Comparison of ENCODE assay signal across 10 cellular contexts in genomic region chr1:41898191-41898713, GRCh38. TPM values are rescaled to one million over a fixed set of nuclear protein-coding genes. Genes with fewer than 3 reads are reported as not detected.
DNase-seq lines count a peak whose midpoint lies in the region; ATAC-seq lines count a peak whose summit lies in the region.
"Had no signal": no experiment of that assay in that cellular context is flagged by ENCODE, and none has a peak within 500 bp of the region (broad histone marks: within the 10 kb centered on the region; RNA-seq: fewer than 3 reads in every experiment).

No MANE protein-coding gene starts in this region.

- peak overlapping the region; percentile 7 to 87 (median 56) for H3K4me3 Mint-ChIP-seq in CD4-positive, CD25-positive, alpha-beta regulatory T cell
- peak overlapping the region; percentile 56 to 75 (median 67) for H3K4me3 Mint-ChIP-seq in T-cell
- peak overlapping the region; percentile 36 for H3K4me3 Mint-ChIP-seq in activated naive CD8-positive, alpha-beta T cell
- peak overlapping the region; percentile 62 for H3K4me3 Mint-ChIP-seq in natural killer cell treated with Interleukin-12 subunit alpha and Interleukin-12 subunit beta and Interleukin-15 and Interleukin-18, amount 100 ng/mL, for 72 hours
- H3K4me3 Mint-ChIP-seq: neural crest cell had no signal

- H3K9me3 Mint-ChIP-seq in CD4-positive, CD25-positive, alpha-beta regulatory T cell = no peaks in the 10 kb centered on the region
- H3K9me3 Mint-ChIP-seq in T-cell = no peaks in the 10 kb centered on the region
- no peaks in the 10 kb centered on the region for H3K9me3 Mint-ChIP-seq in activated naive CD8-positive, alpha-beta T cell (ENCODE audit: low read depth)
- peaks cover 4% of the 10 kb centered on the region for H3K9me3 Mint-ChIP-seq in natural killer cell treated with Interleukin-12 subunit alpha and Interleukin-12 subunit beta and Interleukin-15 and Interleukin-18, amount 100 ng/mL, for 72 hours
- H3K9me3 Mint-ChIP-seq: neural crest cell had no signal

- peak overlapping the region; percentile 77 for H3K4me3 ChIP-seq in CD4-positive, CD25-positive, alpha-beta regulatory T cell (ENCODE audit: low read depth, low read length)

- H3K27ac ChIP-seq in CD4-positive, CD25-positive, alpha-beta regulatory T cell (ENCODE audit: insufficient read depth, low read length, poor library complexity, severe bottlenecking) = peak overlapping the region; percentile 77
- H3K27ac ChIP-seq: VCaP had no signal

- no peaks in the 10 kb centered on the region for H3K27me3 Mint-ChIP-seq in CD4-positive, CD25-positive, alpha-beta regulatory T cell
- no peaks in the 10 kb centered on the region for H3K27me3 Mint-ChIP-seq in T-cell
- H3K27me3 Mint-ChIP-seq in activated naive CD8-positive, alpha-beta T cell = no peaks in the 10 kb centered on the region
- no peaks in the 10 kb centered on the region for H3K27me3 Mint-ChIP-seq in natural killer cell treated with Interleukin-12 subunit alpha and Interleukin-12 subunit beta and Interleukin-15 and Interleukin-18, amount 100 ng/mL, for 72 hours

- H3K9me3 ChIP-seq in CD4-positive, CD25-positive, alpha-beta regulatory T cell (ENCODE audit: control insufficient read depth in 2 of 2, low read length in 2 of 2) = no peaks in the 10 kb centered on the region

- DNase-seq in CD4-positive, CD25-positive, alpha-beta regulatory T cell = peak; percentile 44 to 97 (median 83)
- DNase-seq in T-cell (peak; percentile 55 to 92 (median 84)), NCI-H2107 (lab: John Stamatoyannopoulos, UW) (no peak), SK-N-DZ (ENCODE audit: low spot score) (no peak)
- DNase-seq in natural killer cell treated with Interleukin-12 subunit alpha and Interleukin-12 subunit beta and Interleukin-15 and Interleukin-18, amount 100 ng/mL, for 72 hours (ENCODE audit: low spot score) = peak; percentile 87

- CTCF ChIA-PET in T-cell (lab: Charles Lee) = interaction anchor here in 1 of 2 donors (1.0 to 2.9 kb wide), 3 partner anchors 15 to 325 kb away, joined by 3 to 9 read pairs (median 4); no protein-coding TSS in a partner anchor

- no peaks in the 10 kb centered on the region for H3K36me3 ChIP-seq in CD4-positive, CD25-positive, alpha-beta regulatory T cell (ENCODE audit: control insufficient read depth, insufficient read depth, low read length)

- POLR2A ChIA-PET in T-cell (lab: Charles Lee) = no interaction called here

- peak overlapping the region; percentile 95 to 99 (median 98) for H3K27ac Mint-ChIP-seq in CD4-positive, CD25-positive, alpha-beta regulatory T cell
- H3K27ac Mint-ChIP-seq in T-cell = peak overlapping the region; percentile 94 to 98
- peak overlapping the region; percentile 92 for H3K27ac Mint-ChIP-seq in activated naive CD8-positive, alpha-beta T cell
- H3K27ac Mint-ChIP-seq in natural killer cell treated with Interleukin-12 subunit alpha and Interleukin-12 subunit beta and Interleukin-15 and Interleukin-18, amount 100 ng/mL, for 72 hours = peak overlapping the region; percentile 85 to 87

- peak; percentile 95 to 97 for ATAC-seq in CD4-positive, CD25-positive, alpha-beta regulatory T cell (ENCODE audit: low read depth in 2 of 2)
- ATAC-seq in T-cell (replicated peaks in 1 of 4) = peak; percentile 91 to 98 (median 97)
- peak; percentile 80 to 90 for ATAC-seq in natural killer cell treated with Interleukin-12 subunit alpha and Interleukin-12 subunit beta and Interleukin-15 and Interleukin-18, amount 100 ng/mL, for 72 hours
- no peak for ATAC-seq in HG02870 (IDR thresholded peaks at IDR 0.05; ENCODE audit: unreplicated experiment)
- no peak for ATAC-seq in HG03159 (IDR thresholded peaks at IDR 0.05; ENCODE audit: unreplicated experiment)

- peaks cover 3% of the 10 kb centered on the region for H3K36me3 Mint-ChIP-seq in CD4-positive, CD25-positive, alpha-beta regulatory T cell
- H3K36me3 Mint-ChIP-seq in T-cell = no peaks in the 10 kb centered on the region
- H3K36me3 Mint-ChIP-seq in activated naive CD8-positive, alpha-beta T cell = no peaks in the 10 kb centered on the region
- H3K36me3 Mint-ChIP-seq in natural killer cell treated with Interleukin-12 subunit alpha and Interleukin-12 subunit beta and Interleukin-15 and Interleukin-18, amount 100 ng/mL, for 72 hours = no peaks in the 10 kb centered on the region

- peaks cover 59% of the 10 kb centered on the region for H3K4me1 ChIP-seq in CD4-positive, CD25-positive, alpha-beta regulatory T cell (ENCODE audit: control insufficient read depth, insufficient read depth, low read length, poor library complexity, severe bottlenecking)

- no peaks in the 10 kb centered on the region for H3K27me3 ChIP-seq in CD4-positive, CD25-positive, alpha-beta regulatory T cell (ENCODE audit: control insufficient read depth, insufficient read depth, low read length)

- peaks cover 23 to 95% (median 56%) of the 10 kb centered on the region in 4 donors for H3K4me1 Mint-ChIP-seq in CD4-positive, CD25-positive, alpha-beta regulatory T cell
- H3K4me1 Mint-ChIP-seq in T-cell = peaks cover 84 to 90% (median 86%) of the 10 kb centered on the region in 3 donors
- H3K4me1 Mint-ChIP-seq in activated naive CD8-positive, alpha-beta T cell (ENCODE audit: low read depth) = peaks cover 67% of the 10 kb centered on the region
- peaks cover 81 to 87% of the 10 kb centered on the region in 2 donors for H3K4me1 Mint-ChIP-seq in natural killer cell treated with Interleukin-12 subunit alpha and Interleukin-12 subunit beta and Interleukin-15 and Interleukin-18, amount 100 ng/mL, for 72 hours (ENCODE audit: low read depth in 2 of 2)

RNA-seq across cellular contexts. Expression of gene HIVEP3, which starts 20.5 kb away (rescaled TPM):
- total RNA-seq in CD4-positive, CD25-positive, alpha-beta regulatory T cell = 17.2 TPM
- 10 to 100 TPM in 1 of 4 donors, 1 to 10 TPM in 3; 3.9 to 10.9 (median 6.0) TPM for polyA plus RNA-seq in CD4-positive, CD25-positive, alpha-beta regulatory T cell
- 10 to 100 TPM in 1 of 5 donors, 1 to 10 TPM in 4; 7.0 to 15.3 (median 8.8) TPM for total RNA-seq in T-cell
- total RNA-seq in natural killer cell treated with Interleukin-12 subunit alpha and Interleukin-12 subunit beta and Interleukin-15 and Interleukin-18, amount 100 ng/mL, for 72 hours = 10 to 100 TPM; 17.9 to 32.0 TPM
- polyA plus RNA-seq in SK-N-DZ (2014; cell fraction: cytosol; rRNA removed) = 0.52 and 1.8 TPM in 2 replicates
- 0.33 and 0.89 TPM in 2 replicates for polyA plus RNA-seq in SK-N-DZ (2014; cell fraction: nucleus; rRNA removed)

Comparison
In these comparisons a context has a peak if more than half of its experiments do, and no peak if none do; other contexts are left out.
1. ATAC-seq: peak in CD4-positive, CD25-positive, alpha-beta regulatory T cell (2 of 2), T-cell (4 of 4) and natural killer cell treated with Interleukin-12 subunit alpha and Interleukin-12 subunit beta and Interleukin-15 and Interleukin-18, amount 100 ng/mL, for 72 hours (2 of 2); none in HG02870 (single experiment) and HG03159 (single experiment).
2. DNase-seq: peak in CD4-positive, CD25-positive, alpha-beta regulatory T cell (3 of 3), T-cell (34 of 34) and natural killer cell treated with Interleukin-12 subunit alpha and Interleukin-12 subunit beta and Interleukin-15 and Interleukin-18, amount 100 ng/mL, for 72 hours (single experiment); none in NCI-H2107 (single experiment) and SK-N-DZ (single experiment).
3. Peak in every context shown above with its lines, with median percentiles within 50 percentile points of each other: H3K27ac Mint-ChIP-seq and H3K4me3 Mint-ChIP-seq.